8 cellular contexts compared by ENCODE assay signal in the genomic region with DNA sequence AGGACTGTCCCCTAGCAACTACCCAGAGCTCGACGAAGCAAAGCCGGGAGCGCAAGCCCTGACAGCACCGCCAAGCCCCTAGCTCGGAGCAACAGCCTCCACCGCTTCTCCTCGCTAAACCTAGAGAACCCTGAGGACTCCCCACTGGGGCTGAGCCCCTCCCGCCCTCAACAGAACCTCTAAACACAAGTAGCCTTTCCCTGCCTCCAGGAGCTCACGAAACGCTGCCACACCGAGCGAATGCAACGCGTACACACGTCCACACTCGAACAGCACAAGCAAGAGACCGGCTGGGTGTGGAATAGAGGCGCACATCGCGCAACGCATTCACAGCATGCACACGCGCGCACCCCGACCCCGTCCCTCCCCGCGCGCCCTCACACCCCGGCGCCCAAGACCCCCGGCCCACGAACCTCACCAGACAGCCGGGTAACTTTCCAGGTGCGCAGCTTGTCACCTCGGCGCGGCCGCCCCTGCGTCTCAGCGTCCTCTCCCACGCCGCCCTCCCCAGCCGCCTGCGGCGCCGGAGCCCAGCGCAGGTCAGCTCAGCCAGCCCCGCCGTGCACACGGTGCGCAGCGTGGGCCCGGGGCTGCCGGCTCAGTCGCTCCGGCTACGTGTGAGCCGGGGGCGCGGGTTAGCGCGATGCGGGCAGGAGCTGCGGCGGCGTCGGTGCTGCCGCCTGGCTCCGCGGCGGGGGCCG. TPM values are rescaled to one million over a fixed set of nuclear protein-coding genes. Genes with fewer than 3 reads are reported as not detected.
DNase-seq lines count a peak whose midpoint lies in the region; ATAC-seq and TF ChIP-seq lines count a peak whose summit lies in the region.

No MANE protein-coding gene starts in this region.

- POLR2A ChIA-PET in OCI-LY7 (lab: Charles Lee) = no interaction called here

- H3K36me3 ChIP-seq in SK-N-MC (ENCODE audit: insufficient read depth, low read length) (no peaks in the 10 kb centered on the region), ovary (no peaks in the 10 kb centered on the region), OCI-LY7 (ENCODE audit: insufficient read depth, low read length) (no peaks in the 10 kb centered on the region)

- no peak overlapping the region for H2AFZ ChIP-seq in OCI-LY7 (ENCODE audit: low read length)

- no peaks in the 10 kb centered on the region for H3K27me3 ChIP-seq in ovary

- H3K4me3 ChIP-seq in SK-N-MC (peak overlapping the region; percentile 81), fibroblast of pulmonary artery (replicated peaks; ENCODE audit: low read depth, low read length) (peak overlapping the region; percentile 53), ovary (peak overlapping the region; percentile 23), OCI-LY7 (ENCODE audit: low read depth, low read length, poor library complexity, severe bottlenecking) (no peak overlapping the region)

- H3K4me2 ChIP-seq in OCI-LY7 (ENCODE audit: low read length) = no peak overlapping the region

- no peaks in the 10 kb centered on the region for H3K79me2 ChIP-seq in OCI-LY7 (ENCODE audit: insufficient read depth, low read depth, low read length)

- BruUV-seq in OCI-LY7 (replicated peaks; lab: Mats Ljungman, UMichigan) = no TSS peak

- H3K9me3 ChIP-seq in SK-N-MC (ENCODE audit: low read depth, low read length) = no peaks in the 10 kb centered on the region
- no peaks in the 10 kb centered on the region for H3K9me3 ChIP-seq in ovary
- H3K9me3 ChIP-seq in OCI-LY7 (ENCODE audit: low read length) = no peaks in the 10 kb centered on the region

- TF ChIP-seq CTCF in fibroblast of pulmonary artery (IDR thresholded peaks at IDR 0.05; ENCODE audit: low read length, missing control alignments) = no peak
- no peak for TF ChIP-seq CTCF in ovary (IDR thresholded peaks at IDR 0.05)
- TF ChIP-seq CTCF in OCI-LY7 (conservative IDR thresholded peaks at IDR 0.05; ENCODE audit: low read length) = no peak

- no peak overlapping the region for H3K9ac ChIP-seq in SK-N-MC (ENCODE audit: insufficient read length)

- peak; percentile 49 for DNase-seq in GM03348 (ENCODE audit: low spot score)
- no peak for DNase-seq in SK-N-MC (ENCODE audit: low read depth, low spot score)
- peak; percentile 29 for DNase-seq in fibroblast of pulmonary artery (ENCODE audit: low read depth)
- no peak for DNase-seq in ovary
- no peak for DNase-seq in OCI-LY7 (ENCODE audit: low spot score)
- DNase-seq in SW480 (ENCODE audit: low spot score) = no peak

- CTCF ChIA-PET in OCI-LY7 (lab: Charles Lee; ENCODE audit: unreplicated experiment) = no interaction called here

- WGBS in ovary, 3 donors = 0 to 1% (median 1%) methylated on average over 57 to 74 of the region's 74 CpGs

- no peak for TF ChIP-seq EP300 in ovary (IDR thresholded peaks at IDR 0.05)

- no peak overlapping the region for H3K27ac ChIP-seq in SK-N-MC
- no peak overlapping the region for H3K27ac ChIP-seq in ovary
- H3K27ac ChIP-seq in OCI-LY7 (ENCODE audit: low read depth, low read length, poor library complexity, severe bottlenecking) = no peak overlapping the region

- H4K20me1 ChIP-seq in OCI-LY7 (ENCODE audit: insufficient read depth, low read length) = no peaks in the 10 kb centered on the region

- H3K9me2 ChIP-seq in OCI-LY7 (ENCODE audit: insufficient read depth, low read length) = no peaks in the 10 kb centered on the region

- TF ChIP-seq POLR2A in ovary (IDR thresholded peaks at IDR 0.05) = no peak

- H3K4me1 ChIP-seq in ovary (ENCODE audit: insufficient read depth) (peaks cover 5% of the 10 kb centered on the region), OCI-LY7 (ENCODE audit: insufficient read depth, low read length, poor library complexity, severe bottlenecking) (no peaks in the 10 kb centered on the region)

- intact Hi-C loops in ovary (cut with DNase I) (no loop called here), OCI-LY7 (cut with micrococcal nuclease; ENCODE audit: unreplicated experiment) (no loop called here)

- no peak for ATAC-seq in HG03025 (IDR thresholded peaks at IDR 0.05; ENCODE audit: low FRiP score, unreplicated experiment)
- no peak for ATAC-seq in GM21786 (IDR thresholded peaks at IDR 0.05; ENCODE audit: unreplicated experiment)

RNA-seq across cellular contexts. Expression of gene PRKG2, which starts 0.4 kb away (rescaled TPM):
- total RNA-seq in ovary (under 1 TPM in 4 of 7 donors, not detected in 3; 0.08 to 0.60 (median 0.21) TPM), OCI-LY7 (2022) (1.1 and 2.1 TPM in 2 replicates)
- under 1 TPM; 0.13 to 0.15 TPM for polyA plus RNA-seq in ovary
- total RNA-seq in OCI-LY7 (2014; rRNA removed; shearing (Covaris generic)) = 1.0 and 1.4 TPM in 2 replicates

Comparison
In these comparisons a context has a peak if more than half of its experiments do, and no peak if none do; other contexts are left out.
1. DNase-seq: peak in GM03348 (single experiment) and fibroblast of pulmonary artery (single experiment); none in SK-N-MC (single experiment), ovary (0 of 5), OCI-LY7 (single experiment) and SW480 (single experiment).